1 cellular context compared by ENCODE assay signal in the genomic region with DNA sequence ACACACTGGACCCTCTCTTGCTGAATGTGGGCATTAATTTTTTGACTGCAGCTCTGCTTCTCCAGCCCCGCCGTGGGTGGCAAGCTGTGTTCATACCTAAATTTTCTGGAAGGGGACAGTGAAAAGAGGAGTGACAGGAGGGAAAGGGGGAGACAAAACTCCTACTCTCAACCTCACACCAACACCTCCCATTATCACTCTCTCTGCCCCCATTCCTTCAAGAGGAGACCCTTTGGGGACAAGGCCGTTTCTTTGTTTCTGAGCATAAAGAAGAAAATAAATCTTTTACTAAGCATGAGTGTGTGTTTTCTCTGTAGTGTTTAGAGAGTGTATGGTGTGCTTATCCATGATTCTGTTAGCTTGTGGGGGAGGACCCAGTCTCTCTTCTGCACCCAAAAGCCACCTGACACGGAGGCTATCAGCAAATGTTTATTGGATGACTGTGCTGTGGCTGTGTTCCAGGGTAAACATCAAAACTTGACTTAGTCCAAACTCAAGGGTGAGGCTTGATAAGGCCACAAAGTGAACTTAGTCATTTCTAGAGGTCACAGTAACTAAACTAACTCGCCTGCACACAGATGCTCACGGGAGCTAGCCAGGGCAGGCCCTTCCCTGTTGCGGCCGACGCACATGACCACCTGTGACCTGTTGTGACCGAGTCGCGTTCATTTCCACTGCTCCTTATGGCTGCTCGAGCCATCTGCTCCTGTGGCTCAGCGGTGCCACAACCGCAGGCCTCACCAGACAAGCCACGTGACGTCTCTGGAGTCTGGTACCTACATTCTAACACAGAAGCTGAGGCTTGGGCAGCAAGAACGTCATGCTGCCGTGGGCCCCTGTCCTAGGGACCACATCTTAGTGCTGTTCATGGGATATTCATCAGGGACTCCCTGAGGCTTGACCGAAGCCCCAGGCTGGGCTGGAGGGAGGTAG.
A peak's percentile ranks its signal among the peaks of the same experiment; 100 is the strongest.
TF ChIP-seq lines count a peak whose summit lies in the region.

No MANE protein-coding gene starts in this region.

TF ChIP-seq in HepG2, 621 proteins besides CTCF, POLR2A, EP300 and RAD21 (continued from another document and continues in another):
- TF ChIP-seq, protein P1, sequence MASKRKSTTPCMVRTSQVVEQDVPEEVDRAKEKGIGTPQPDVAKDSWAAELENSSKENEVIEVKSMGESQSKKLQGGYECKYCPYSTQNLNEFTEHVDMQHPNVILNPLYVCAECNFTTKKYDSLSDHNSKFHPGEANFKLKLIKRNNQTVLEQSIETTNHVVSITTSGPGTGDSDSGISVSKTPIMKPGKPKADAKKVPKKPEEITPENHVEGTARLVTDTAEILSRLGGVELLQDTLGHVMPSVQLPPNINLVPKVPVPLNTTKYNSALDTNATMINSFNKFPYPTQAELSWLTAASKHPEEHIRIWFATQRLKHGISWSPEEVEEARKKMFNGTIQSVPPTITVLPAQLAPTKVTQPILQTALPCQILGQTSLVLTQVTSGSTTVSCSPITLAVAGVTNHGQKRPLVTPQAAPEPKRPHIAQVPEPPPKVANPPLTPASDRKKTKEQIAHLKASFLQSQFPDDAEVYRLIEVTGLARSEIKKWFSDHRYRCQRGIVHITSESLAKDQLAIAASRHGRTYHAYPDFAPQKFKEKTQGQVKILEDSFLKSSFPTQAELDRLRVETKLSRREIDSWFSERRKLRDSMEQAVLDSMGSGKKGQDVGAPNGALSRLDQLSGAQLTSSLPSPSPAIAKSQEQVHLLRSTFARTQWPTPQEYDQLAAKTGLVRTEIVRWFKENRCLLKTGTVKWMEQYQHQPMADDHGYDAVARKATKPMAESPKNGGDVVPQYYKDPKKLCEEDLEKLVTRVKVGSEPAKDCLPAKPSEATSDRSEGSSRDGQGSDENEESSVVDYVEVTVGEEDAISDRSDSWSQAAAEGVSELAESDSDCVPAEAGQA (IDR thresholded peaks at IDR 0.05; ENCODE audit: low read depth) = peak; percentile 16; the same call in 1 of the 2 replicates
- TF ChIP-seq, protein P1 (CRISPR knock-in tag; IDR thresholded peaks at IDR 0.05; ENCODE audit: borderline replicate concordance) = no peak
- 0 out of 2 replicates have a peak, but pooled peaks have one; percentile 32 for TF ChIP-seq GABPB1 (CRISPR knock-in tag; IDR thresholded peaks at IDR 0.05)
- peak; percentile 78 for TF ChIP-seq ZNF501 (CRISPR knock-in tag; IDR thresholded peaks at IDR 0.05)
- TF ChIP-seq KLF16 (CRISPR knock-in tag; IDR thresholded peaks at IDR 0.05) = 0 out of 4 replicates have a peak, but pooled peaks of 1 of the 2 experiments have one; percentile 42
- TF ChIP-seq ZSCAN21 (CRISPR knock-in tag; IDR thresholded peaks at IDR 0.05; ENCODE audit: borderline replicate concordance) = peak; percentile 94
- TF ChIP-seq, protein P2, sequence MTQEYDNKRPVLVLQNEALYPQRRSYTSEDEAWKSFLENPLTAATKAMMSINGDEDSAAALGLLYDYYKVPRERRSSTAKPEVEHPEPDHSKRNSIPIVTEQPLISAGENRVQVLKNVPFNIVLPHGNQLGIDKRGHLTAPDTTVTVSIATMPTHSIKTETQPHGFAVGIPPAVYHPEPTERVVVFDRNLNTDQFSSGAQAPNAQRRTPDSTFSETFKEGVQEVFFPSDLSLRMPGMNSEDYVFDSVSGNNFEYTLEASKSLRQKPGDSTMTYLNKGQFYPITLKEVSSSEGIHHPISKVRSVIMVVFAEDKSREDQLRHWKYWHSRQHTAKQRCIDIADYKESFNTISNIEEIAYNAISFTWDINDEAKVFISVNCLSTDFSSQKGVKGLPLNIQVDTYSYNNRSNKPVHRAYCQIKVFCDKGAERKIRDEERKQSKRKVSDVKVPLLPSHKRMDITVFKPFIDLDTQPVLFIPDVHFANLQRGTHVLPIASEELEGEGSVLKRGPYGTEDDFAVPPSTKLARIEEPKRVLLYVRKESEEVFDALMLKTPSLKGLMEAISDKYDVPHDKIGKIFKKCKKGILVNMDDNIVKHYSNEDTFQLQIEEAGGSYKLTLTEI (CRISPR knock-in tag; conservative IDR thresholded peaks at IDR 0.05) = no peak
- TF ChIP-seq, protein P3, sequence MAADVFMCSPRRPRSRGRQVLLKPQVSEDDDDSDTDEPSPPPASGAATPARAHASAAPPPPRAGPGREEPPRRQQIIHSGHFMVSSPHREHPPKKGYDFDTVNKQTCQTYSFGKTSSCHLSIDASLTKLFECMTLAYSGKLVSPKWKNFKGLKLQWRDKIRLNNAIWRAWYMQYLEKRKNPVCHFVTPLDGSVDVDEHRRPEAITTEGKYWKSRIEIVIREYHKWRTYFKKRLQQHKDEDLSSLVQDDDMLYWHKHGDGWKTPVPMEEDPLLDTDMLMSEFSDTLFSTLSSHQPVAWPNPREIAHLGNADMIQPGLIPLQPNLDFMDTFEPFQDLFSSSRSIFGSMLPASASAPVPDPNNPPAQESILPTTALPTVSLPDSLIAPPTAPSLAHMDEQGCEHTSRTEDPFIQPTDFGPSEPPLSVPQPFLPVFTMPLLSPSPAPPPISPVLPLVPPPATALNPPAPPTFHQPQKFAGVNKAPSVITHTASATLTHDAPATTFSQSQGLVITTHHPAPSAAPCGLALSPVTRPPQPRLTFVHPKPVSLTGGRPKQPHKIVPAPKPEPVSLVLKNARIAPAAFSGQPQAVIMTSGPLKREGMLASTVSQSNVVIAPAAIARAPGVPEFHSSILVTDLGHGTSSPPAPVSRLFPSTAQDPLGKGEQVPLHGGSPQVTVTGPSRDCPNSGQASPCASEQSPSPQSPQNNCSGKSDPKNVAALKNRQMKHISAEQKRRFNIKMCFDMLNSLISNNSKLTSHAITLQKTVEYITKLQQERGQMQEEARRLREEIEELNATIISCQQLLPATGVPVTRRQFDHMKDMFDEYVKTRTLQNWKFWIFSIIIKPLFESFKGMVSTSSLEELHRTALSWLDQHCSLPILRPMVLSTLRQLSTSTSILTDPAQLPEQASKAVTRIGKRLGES (CRISPR knock-in tag; IDR thresholded peaks at IDR 0.05; ENCODE audit: borderline replicate concordance) = no peak
- peak; percentile 88 for TF ChIP-seq GATAD2A (CRISPR knock-in tag; IDR thresholded peaks at IDR 0.05)
- peak; percentile 58 for TF ChIP-seq FOXK2 (IDR thresholded peaks at IDR 0.05)
- TF ChIP-seq, protein P4, sequence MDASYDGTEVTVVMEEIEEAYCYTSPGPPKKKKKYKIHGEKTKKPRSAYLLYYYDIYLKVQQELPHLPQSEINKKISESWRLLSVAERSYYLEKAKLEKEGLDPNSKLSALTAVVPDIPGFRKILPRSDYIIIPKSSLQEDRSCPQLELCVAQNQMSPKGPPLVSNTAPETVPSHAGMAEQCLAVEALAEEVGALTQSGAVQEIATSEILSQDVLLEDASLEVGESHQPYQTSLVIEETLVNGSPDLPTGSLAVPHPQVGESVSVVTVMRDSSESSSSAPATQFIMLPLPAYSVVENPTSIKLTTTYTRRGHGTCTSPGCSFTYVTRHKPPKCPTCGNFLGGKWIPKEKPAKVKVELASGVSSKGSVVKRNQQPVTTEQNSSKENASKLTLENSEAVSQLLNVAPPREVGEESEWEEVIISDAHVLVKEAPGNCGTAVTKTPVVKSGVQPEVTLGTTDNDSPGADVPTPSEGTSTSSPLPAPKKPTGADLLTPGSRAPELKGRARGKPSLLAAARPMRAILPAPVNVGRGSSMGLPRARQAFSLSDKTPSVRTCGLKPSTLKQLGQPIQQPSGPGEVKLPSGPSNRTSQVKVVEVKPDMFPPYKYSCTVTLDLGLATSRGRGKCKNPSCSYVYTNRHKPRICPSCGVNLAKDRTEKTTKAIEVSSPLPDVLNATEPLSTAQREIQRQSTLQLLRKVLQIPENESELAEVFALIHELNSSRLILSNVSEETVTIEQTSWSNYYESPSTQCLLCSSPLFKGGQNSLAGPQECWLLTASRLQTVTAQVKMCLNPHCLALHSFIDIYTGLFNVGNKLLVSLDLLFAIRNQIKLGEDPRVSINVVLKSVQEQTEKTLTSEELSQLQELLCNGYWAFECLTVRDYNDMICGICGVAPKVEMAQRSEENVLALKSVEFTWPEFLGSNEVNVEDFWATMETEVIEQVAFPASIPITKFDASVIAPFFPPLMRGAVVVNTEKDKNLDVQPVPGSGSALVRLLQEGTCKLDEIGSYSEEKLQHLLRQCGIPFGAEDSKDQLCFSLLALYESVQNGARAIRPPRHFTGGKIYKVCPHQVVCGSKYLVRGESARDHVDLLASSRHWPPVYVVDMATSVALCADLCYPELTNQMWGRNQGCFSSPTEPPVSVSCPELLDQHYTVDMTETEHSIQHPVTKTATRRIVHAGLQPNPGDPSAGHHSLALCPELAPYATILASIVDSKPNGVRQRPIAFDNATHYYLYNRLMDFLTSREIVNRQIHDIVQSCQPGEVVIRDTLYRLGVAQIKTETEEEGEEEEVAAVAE (CRISPR knock-in tag; IDR thresholded peaks at IDR 0.05; ENCODE audit: borderline replicate concordance) = peak; percentile 65; the same call in 1 of the 2 replicates
- peak; percentile 63; the same call in 1 of the 2 replicates for TF ChIP-seq ZNF33B (CRISPR knock-in tag; IDR thresholded peaks at IDR 0.05)
- TF ChIP-seq, protein P5, sequence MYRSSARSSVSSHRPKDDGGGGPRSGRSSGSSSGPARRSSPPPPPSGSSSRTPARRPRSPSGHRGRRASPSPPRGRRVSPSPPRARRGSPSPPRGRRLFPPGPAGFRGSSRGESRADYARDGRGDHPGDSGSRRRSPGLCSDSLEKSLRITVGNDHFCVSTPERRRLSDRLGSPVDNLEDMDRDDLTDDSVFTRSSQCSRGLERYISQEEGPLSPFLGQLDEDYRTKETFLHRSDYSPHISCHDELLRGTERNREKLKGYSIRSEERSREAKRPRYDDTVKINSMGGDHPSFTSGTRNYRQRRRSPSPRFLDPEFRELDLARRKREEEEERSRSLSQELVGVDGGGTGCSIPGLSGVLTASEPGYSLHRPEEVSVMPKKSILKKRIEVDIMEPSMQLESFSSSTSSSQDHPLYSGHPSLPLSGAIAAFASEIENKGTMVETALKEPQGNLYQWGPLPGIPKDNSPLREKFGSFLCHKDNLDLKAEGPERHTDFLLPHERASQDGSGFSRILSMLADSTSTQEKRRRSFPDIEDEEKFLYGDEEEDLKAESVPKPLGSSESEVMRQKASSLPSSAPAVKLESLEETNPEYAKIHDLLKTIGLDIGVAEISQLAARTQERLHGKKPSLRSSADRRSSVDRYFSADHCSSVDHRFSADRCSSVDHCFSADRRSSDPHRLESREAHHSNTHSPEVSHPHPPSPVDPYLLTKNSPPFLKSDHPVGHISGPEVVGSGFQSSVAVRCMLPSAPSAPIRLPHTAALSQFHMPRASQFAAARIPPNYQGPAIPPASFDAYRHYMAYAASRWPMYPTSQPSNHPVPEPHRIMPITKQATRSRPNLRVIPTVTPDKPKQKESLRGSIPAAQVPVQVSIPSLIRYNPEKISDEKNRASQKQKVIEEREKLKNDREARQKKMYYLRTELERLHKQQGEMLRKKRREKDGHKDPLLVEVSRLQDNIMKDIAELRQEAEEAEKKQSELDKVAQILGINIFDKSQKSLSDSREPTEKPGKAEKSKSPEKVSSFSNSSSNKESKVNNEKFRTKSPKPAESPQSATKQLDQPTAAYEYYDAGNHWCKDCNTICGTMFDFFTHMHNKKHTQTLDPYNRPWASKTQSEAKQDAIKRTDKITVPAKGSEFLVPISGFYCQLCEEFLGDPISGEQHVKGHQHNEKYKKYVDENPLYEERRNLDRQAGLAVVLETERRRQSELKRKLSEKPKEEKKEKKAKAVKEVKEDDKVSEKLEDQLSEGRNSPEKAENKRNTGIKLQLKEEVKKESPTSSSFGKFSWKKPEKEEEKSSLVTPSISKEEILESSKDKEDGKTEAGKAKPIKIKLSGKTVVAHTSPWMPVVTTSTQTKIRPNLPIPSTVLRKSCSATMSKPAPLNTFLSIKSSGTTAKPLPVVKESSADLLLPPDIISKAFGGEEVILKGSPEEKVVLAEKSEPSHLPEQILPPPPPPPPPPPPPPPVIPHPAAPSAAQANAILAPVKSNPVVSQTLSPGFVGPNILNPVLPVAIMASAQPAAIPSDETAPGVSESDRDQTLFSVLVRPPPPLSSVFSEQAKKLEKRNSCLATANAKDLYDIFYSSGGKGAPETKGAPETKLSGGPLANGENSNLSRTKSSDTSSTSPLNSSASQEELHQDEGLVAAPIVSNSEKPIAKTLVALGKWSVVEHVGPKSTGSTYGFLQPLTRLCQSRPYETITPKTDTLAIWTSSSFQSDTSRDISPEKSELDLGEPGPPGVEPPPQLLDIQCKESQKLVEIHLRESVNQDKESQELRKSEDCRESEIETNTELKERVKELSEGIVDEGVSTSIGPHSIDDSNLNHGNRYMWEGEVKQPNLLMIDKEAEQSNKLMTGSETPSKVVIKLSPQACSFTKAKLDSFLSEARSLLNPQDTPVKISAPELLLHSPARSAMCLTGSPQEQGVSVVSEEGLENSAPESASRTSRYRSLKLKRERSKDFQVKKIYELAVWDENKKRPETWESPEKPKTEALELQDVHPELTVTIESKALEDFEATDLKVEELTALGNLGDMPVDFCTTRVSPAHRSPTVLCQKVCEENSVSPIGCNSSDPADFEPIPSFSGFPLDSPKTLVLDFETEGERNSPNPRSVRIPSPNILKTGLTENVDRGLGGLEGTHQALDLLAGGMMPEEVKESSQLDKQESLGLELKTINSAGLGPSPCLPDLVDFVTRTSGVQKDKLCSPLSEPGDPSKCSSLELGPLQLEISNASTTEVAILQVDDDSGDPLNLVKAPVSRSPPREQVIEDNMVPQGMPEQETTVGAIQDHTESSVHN (CRISPR knock-in tag; IDR thresholded peaks at IDR 0.05) = peak; percentile 84; the same call in 1 of the 2 replicates
- peak; percentile 51 for TF ChIP-seq HNRNPLL (IDR thresholded peaks at IDR 0.05; ENCODE audit: low read depth, low read length, poor library complexity, severe bottlenecking)
- TF ChIP-seq IRF2 (CRISPR knock-in tag; IDR thresholded peaks at IDR 0.05) = no peak
- TF ChIP-seq ZNF766 (CRISPR knock-in tag; IDR thresholded peaks at IDR 0.05; ENCODE audit: borderline replicate concordance) = no peak
- peak; percentile 36; the same call in 1 of the 2 replicates for TF ChIP-seq NFKB2 (CRISPR knock-in tag; IDR thresholded peaks at IDR 0.05; ENCODE audit: borderline replicate concordance)
- no peak for TF ChIP-seq NBN (conservative IDR thresholded peaks at IDR 0.05)
- TF ChIP-seq TAF1 (CRISPR knock-in tag; IDR thresholded peaks at IDR 0.05) = peak; percentile 44; the same call in 1 of the 2 replicates
- TF ChIP-seq JUN (CRISPR knock-in tag; IDR thresholded peaks at IDR 0.05) = peak; percentile 80
- TF ChIP-seq MTA1 (CRISPR knock-in tag; IDR thresholded peaks at IDR 0.05; ENCODE audit: borderline replicate concordance) = peak; percentile 81; the same call in 1 of the 2 replicates
- TF ChIP-seq SATB2 (CRISPR knock-in tag; IDR thresholded peaks at IDR 0.05) = no peak
